Comparison of ENCODE assay signal across 22 cellular contexts in the genomic region with DNA sequence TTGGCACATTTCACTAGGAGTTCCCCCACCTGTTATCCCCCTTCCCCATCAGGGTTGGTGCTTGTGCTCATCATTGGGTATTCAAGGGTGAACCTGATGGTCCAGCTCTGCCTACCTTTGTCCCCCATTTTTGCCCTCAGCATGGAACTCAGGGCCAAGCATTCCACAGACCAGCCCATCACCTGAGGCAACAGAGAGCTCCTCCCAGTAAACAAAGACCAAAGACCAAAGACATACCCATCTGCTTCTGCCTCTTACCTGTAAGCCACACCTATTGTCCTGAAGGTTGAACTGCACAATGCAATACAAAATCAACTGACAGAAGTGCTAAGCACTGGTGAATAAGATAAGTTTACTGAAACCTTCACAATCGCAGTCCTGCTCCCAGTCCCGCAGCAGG.
"Had no signal": no experiment of that assay in that cellular context is flagged by ENCODE, and none has a peak within 500 bp of the region (broad histone marks: within the 10 kb centered on the region; RNA-seq: fewer than 3 reads in every experiment).

No MANE protein-coding gene starts in this region.

- H3K4me3 ChIP-seq: SJSA1, SK-N-MC had no signal

- ATAC-seq: HepG2 had no signal

- H3K4me1 ChIP-seq: SJSA1 had no signal

- H3K27me3 ChIP-seq: SJSA1 had no signal

- DNase-seq: IMR-90, Karpas-422, KG1, MM.1S, NCI-H1092 treated with DMSO at 0.1 percent for 48 hours, NCI-H1436, NCI-H187, NCI-H2029, NCI-H2081 treated with DMSO at 0.1 percent for 48 hours, NCI-H2171, NCI-H226, NCI-H446, NCI-H510A, NCI-H524 treated with DMSO at 0.1 percent for 48 hours, NCI-H69, NCI-H774, Right ventricle myocardium superior, RPMI8226, SIG-M5 had no signal

- H3K27ac ChIP-seq: SJSA1, SK-N-MC had no signal

- H3K36me3 ChIP-seq: SJSA1 had no signal

- H3K9me3 ChIP-seq: SJSA1 had no signal
